In genomic region chr5:34959323-34959722, GRCh38 we compare ENCODE assay signal across 1 cellular context.
TF ChIP-seq lines count a peak whose summit lies in the region.

No MANE protein-coding gene starts in this region.

TF ChIP-seq in K562, 482 proteins besides CTCF, POLR2A, EP300 and RAD21:
- TF ChIP-seq TEAD4 (IDR thresholded peaks at IDR 0.05; ENCODE audit: low read length) (peak; percentile 59; the same call in 1 of the 2 replicates), TEAD4 (CRISPR knock-in tag; IDR thresholded peaks at IDR 0.05; ENCODE audit: borderline replicate concordance) (no peak), CBFA2T3 (IDR thresholded peaks at IDR 0.05) (peak; percentile 56), BHLHE40 (IDR thresholded peaks at IDR 0.05; ENCODE audit: low read length) (peak; percentile 35; the same call in 1 of the 2 replicates), STAT5A (IDR thresholded peaks at IDR 0.05; ENCODE audit: borderline replicate concordance, low read length) (peak; percentile 55; the same call in 1 of the 2 replicates), E2F3 (CRISPR knock-in tag; IDR thresholded peaks at IDR 0.05) (no peak), TCF3 (CRISPR knock-in tag; IDR thresholded peaks at IDR 0.05) (peak; percentile 51), ZNF354B (CRISPR knock-in tag; IDR thresholded peaks at IDR 0.05) (no peak), KDM1A (IDR thresholded peaks at IDR 0.05) (peak; percentile 14 to 52; a peak in 3 of 4 replicates), XRCC5 (IDR thresholded peaks at IDR 0.05; ENCODE audit: low read depth, low read length) (no peak), ZKSCAN8 (CRISPR knock-in tag; IDR thresholded peaks at IDR 0.05) (no peak), ARID3B (CRISPR knock-in tag; IDR thresholded peaks at IDR 0.05; ENCODE audit: borderline replicate concordance) (no peak), SMAD4 (CRISPR knock-in tag; conservative IDR thresholded peaks at IDR 0.05) (no peak), LARP7 (IDR thresholded peaks at IDR 0.05) (no peak), FOSL1 (tag; conservative IDR thresholded peaks at IDR 0.05) (peak; percentile 51), NKRF (IDR thresholded peaks at IDR 0.05; ENCODE audit: borderline replicate concordance) (no peak), SNRNP70 (optimal IDR thresholded peaks at IDR 0.05; ENCODE audit: low read depth, low read length) (no peak), GATAD2B (IDR thresholded peaks at IDR 0.05; ENCODE audit: borderline replicate concordance) (no peak), MEF2A (IDR thresholded peaks at IDR 0.05; ENCODE audit: control insufficient read depth, low read depth, low read length) (peak; percentile 42; the same call in 1 of the 2 replicates), ATF3 (IDR thresholded peaks at IDR 0.05) (peak; percentile 25; the same call in 1 of the 2 replicates), ATF3 (CRISPR knock-in tag; conservative IDR thresholded peaks at IDR 0.05) (no peak), ZNF311 (CRISPR knock-in tag; IDR thresholded peaks at IDR 0.05) (no peak), ILK (tag; IDR thresholded peaks at IDR 0.05; ENCODE audit: borderline replicate concordance, low read depth) (no peak), IRF2 (CRISPR knock-in tag; IDR thresholded peaks at IDR 0.05) (no peak), ZNF184 (CRISPR knock-in tag; IDR thresholded peaks at IDR 0.05) (no peak)
